Comparison of ENCODE assay signal across 8 cellular contexts in the genomic region with DNA sequence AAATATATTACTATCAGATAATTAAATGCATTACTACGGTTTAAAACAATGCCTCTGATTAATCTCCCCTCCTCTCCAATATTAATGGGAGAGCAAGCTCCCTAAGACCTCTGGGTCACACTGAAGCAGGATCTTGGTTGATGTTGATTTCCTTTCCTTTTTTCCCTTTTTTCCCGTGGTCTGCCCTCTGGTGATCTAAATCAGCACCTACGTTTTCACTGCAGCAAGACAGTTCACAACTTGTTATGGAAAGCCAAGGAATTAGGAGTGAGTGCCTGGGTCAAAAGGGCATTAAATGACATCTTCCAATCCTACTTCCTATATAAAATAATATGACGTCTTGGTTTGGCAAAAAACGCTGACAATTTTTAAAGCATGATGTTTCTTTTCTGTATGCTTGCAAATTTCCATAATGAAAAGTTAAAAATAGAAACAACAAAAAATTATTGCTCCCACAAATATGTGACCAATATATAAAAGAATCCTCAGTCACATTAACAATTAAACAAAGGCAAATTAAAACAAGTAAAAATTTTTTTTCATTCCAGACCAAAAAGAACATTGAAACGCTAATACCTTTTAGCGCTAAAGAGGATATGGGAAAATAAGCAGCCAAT. TPM values are rescaled to one million over a fixed set of nuclear protein-coding genes. Genes with fewer than 3 reads are reported as not detected.
DNase-seq lines count a peak whose midpoint lies in the region; ATAC-seq and TF ChIP-seq lines count a peak whose summit lies in the region.

No MANE protein-coding gene starts in this region.

- H3K27ac Mint-ChIP-seq in stimulated activated effector memory CD8-positive, alpha-beta T cell treated with anti-CD3 and anti-CD28 coated beads, Interleukin-12 subunit alpha, Interleukin-12 subunit beta, amount 100 ng/mL, for 72 hours = no peak overlapping the region

- H4K20me1 ChIP-seq in OCI-LY7 (ENCODE audit: insufficient read depth, low read length) = no peaks in the 10 kb centered on the region

- TF ChIP-seq EP300 in ovary (IDR thresholded peaks at IDR 0.05) = no peak

- H3K4me1 ChIP-seq in left ventricle myocardium inferior (no peaks in the 10 kb centered on the region), OCI-LY7 (ENCODE audit: insufficient read depth, low read length, poor library complexity, severe bottlenecking) (no peaks in the 10 kb centered on the region), ovary (ENCODE audit: insufficient read depth) (peaks cover 1% of the 10 kb centered on the region)

- no peaks in the 10 kb centered on the region for H3K9me2 ChIP-seq in OCI-LY7 (ENCODE audit: insufficient read depth, low read length)

- no peak for DNase-seq in left ventricle myocardium inferior
- DNase-seq in Right ventricle myocardium superior = no peak
- peak; percentile 7 for DNase-seq in OCI-LY7 (ENCODE audit: low spot score)
- peak; percentile 49 for DNase-seq in fibroblast of villous mesenchyme (ENCODE audit: low read depth)
- no peak for DNase-seq in stimulated activated effector memory CD8-positive, alpha-beta T cell treated with anti-CD3 and anti-CD28 coated beads, Interleukin-12 subunit alpha, Interleukin-12 subunit beta, amount 100 ng/mL, for 72 hours (ENCODE audit: low spot score in 2 of 2)
- DNase-seq in ovary = no peak
- DNase-seq in NOMO-1 treated with DMSO at 0.1 percent for 48 hours (lab: John Stamatoyannopoulos, UW; ENCODE audit: unreplicated experiment) = no peak

- no peak overlapping the region for H2AFZ ChIP-seq in OCI-LY7 (ENCODE audit: low read length)

- no peaks in the 10 kb centered on the region for H3K79me2 ChIP-seq in OCI-LY7 (ENCODE audit: insufficient read depth, low read depth, low read length)

- BruUV-seq in OCI-LY7 (replicated peaks; lab: Mats Ljungman, UMichigan) = no TSS peak

- H3K36me3 Mint-ChIP-seq in stimulated activated effector memory CD8-positive, alpha-beta T cell treated with anti-CD3 and anti-CD28 coated beads, Interleukin-12 subunit alpha, Interleukin-12 subunit beta, amount 100 ng/mL, for 72 hours = no peaks in the 10 kb centered on the region

- H3K36me3 ChIP-seq in left ventricle myocardium inferior (no peaks in the 10 kb centered on the region), OCI-LY7 (ENCODE audit: insufficient read depth, low read length) (no peaks in the 10 kb centered on the region), ovary (no peaks in the 10 kb centered on the region)

- H3K4me3 ChIP-seq in left ventricle myocardium inferior = no peak overlapping the region
- no peak overlapping the region for H3K4me3 ChIP-seq in OCI-LY7 (ENCODE audit: low read depth, low read length, poor library complexity, severe bottlenecking)
- no peak overlapping the region for H3K4me3 ChIP-seq in fibroblast of villous mesenchyme (ENCODE audit: low read depth, low read length)
- H3K4me3 ChIP-seq in ovary = no peak overlapping the region

- TF ChIP-seq CTCF in left ventricle myocardium inferior (IDR thresholded peaks at IDR 0.05; ENCODE audit: borderline replicate concordance) (peak; percentile 36), OCI-LY7 (conservative IDR thresholded peaks at IDR 0.05; ENCODE audit: low read length) (peak; percentile 52), fibroblast of villous mesenchyme (IDR thresholded peaks at IDR 0.05; ENCODE audit: insufficient read depth, low read depth, low read length) (peak; percentile 66), ovary (IDR thresholded peaks at IDR 0.05) (no peak)

- H3K4me2 ChIP-seq in OCI-LY7 (ENCODE audit: low read length) = no peak overlapping the region

- no peak overlapping the region for H3K27ac ChIP-seq in left ventricle myocardium inferior (replicated peaks)
- H3K27ac ChIP-seq in OCI-LY7 (ENCODE audit: low read depth, low read length, poor library complexity, severe bottlenecking) = no peak overlapping the region
- H3K27ac ChIP-seq in ovary = no peak overlapping the region

- 39 to 42% (median 41%) methylated on average over 7 of the region's 7 CpGs for WGBS in ovary, 3 donors

- H3K9me3 Mint-ChIP-seq in stimulated activated effector memory CD8-positive, alpha-beta T cell treated with anti-CD3 and anti-CD28 coated beads, Interleukin-12 subunit alpha, Interleukin-12 subunit beta, amount 100 ng/mL, for 72 hours = no peaks in the 10 kb centered on the region

- intact Hi-C loops in left ventricle myocardium inferior (cut with micrococcal nuclease) = no loop called here
- intact Hi-C loops in Right ventricle myocardium superior (cut with DNase I) = no loop called here
- intact Hi-C loops in OCI-LY7 (cut with micrococcal nuclease; ENCODE audit: unreplicated experiment) = no loop called here
- intact Hi-C loops in ovary (cut with DNase I) = no loop called here

- no peaks in the 10 kb centered on the region for H3K9me3 ChIP-seq in left ventricle myocardium inferior (replicated peaks)
- no peaks in the 10 kb centered on the region for H3K9me3 ChIP-seq in OCI-LY7 (ENCODE audit: low read length)
- no peaks in the 10 kb centered on the region for H3K9me3 ChIP-seq in ovary

- CTCF ChIA-PET in OCI-LY7 (lab: Charles Lee; ENCODE audit: unreplicated experiment) = no interaction called here

- H3K27me3 ChIP-seq in left ventricle myocardium inferior (ENCODE audit: low read depth) = no peaks in the 10 kb centered on the region
- no peaks in the 10 kb centered on the region for H3K27me3 ChIP-seq in ovary

- no peak overlapping the region for H3K4me3 Mint-ChIP-seq in stimulated activated effector memory CD8-positive, alpha-beta T cell treated with anti-CD3 and anti-CD28 coated beads, Interleukin-12 subunit alpha, Interleukin-12 subunit beta, amount 100 ng/mL, for 72 hours

- H3K4me1 Mint-ChIP-seq in stimulated activated effector memory CD8-positive, alpha-beta T cell treated with anti-CD3 and anti-CD28 coated beads, Interleukin-12 subunit alpha, Interleukin-12 subunit beta, amount 100 ng/mL, for 72 hours = no peaks in the 10 kb centered on the region

- ATAC-seq in Right ventricle myocardium superior (ENCODE audit: poor library complexity) (no peak), esophagus mucosa (no peak)
- ATAC-seq in stimulated activated effector memory CD8-positive, alpha-beta T cell treated with anti-CD3 and anti-CD28 coated beads, Interleukin-12 subunit alpha, Interleukin-12 subunit beta, amount 100 ng/mL, for 72 hours = no peak

- POLR2A ChIA-PET in OCI-LY7 (lab: Charles Lee) = interaction anchor here (0.6 kb wide), 1 partner anchor 9 kb away, joined by 3 read pairs; no protein-coding TSS in a partner anchor

- no peak for TF ChIP-seq POLR2A in ovary (IDR thresholded peaks at IDR 0.05)

RNA-seq across cellular contexts. Expression of gene CFAP36, which starts 7.9 kb away (rescaled TPM):
- total RNA-seq in left ventricle myocardium inferior (25.3 TPM), Right ventricle myocardium superior (19.8 TPM), OCI-LY7 (2022) (13.6 and 18.0 TPM in 2 replicates), fibroblast of villous mesenchyme (14.8 and 21.2 TPM in 2 replicates), esophagus mucosa (15.9 TPM), ovary (10 to 100 TPM; 30.5 to 61.1 (median 50.7) TPM)
- 6.4 and 8.7 TPM in 2 replicates for total RNA-seq in OCI-LY7 (2014; rRNA removed; shearing (Covaris generic))
- polyA plus RNA-seq in ovary = 10 to 100 TPM; 59.9 to 64.7 TPM

Comparison
In these comparisons a context has a peak if more than half of its experiments do, and no peak if none do; other contexts are left out.
1. DNase-seq: peak in OCI-LY7 (single experiment) and fibroblast of villous mesenchyme (single experiment); none in left ventricle myocardium inferior (single experiment), Right ventricle myocardium superior (single experiment), stimulated activated effector memory CD8-positive, alpha-beta T cell treated with anti-CD3 and anti-CD28 coated beads, Interleukin-12 subunit alpha, Interleukin-12 subunit beta, amount 100 ng/mL, for 72 hours (0 of 2), ovary (0 of 5) and NOMO-1 treated with DMSO at 0.1 percent for 48 hours (single experiment).
2. CTCF ChIP-seq: peak in left ventricle myocardium inferior (single experiment), OCI-LY7 (single experiment) and fibroblast of villous mesenchyme (single experiment); none in ovary (0 of 3).